Comparison of ENCODE assay signal across 18 cellular contexts in genomic region chr10:88008866-88009470, GRCh38.
DNase-seq lines count a peak whose midpoint lies in the region; ATAC-seq, FAIRE-seq and TF ChIP-seq lines count a peak whose summit lies in the region.
"Had no signal": no experiment of that assay in that cellular context is flagged by ENCODE, and none has a peak within 500 bp of the region (broad histone marks: within the 10 kb centered on the region; RNA-seq: fewer than 3 reads in every experiment).

No MANE protein-coding gene starts in this region.

- POLR2A ChIA-PET in naive thymus-derived CD4-positive, alpha-beta T cell (lab: Charles Lee) = no interaction called here

- no peaks in the 10 kb centered on the region for H3K79me2 ChIP-seq in astrocyte (ENCODE audit: insufficient read depth, low read length)

- H3K27ac ChIP-seq in astrocyte (ENCODE audit: low read depth, low read length) = no peak overlapping the region
- H3K27ac ChIP-seq in effector memory CD4-positive, alpha-beta T cell (ENCODE audit: insufficient read depth, low read length, poor library complexity, severe bottlenecking) = no peak overlapping the region
- H3K27ac ChIP-seq in naive thymus-derived CD4-positive, alpha-beta T cell (ENCODE audit: low read depth, low read length) = no peak overlapping the region
- H3K27ac ChIP-seq: C4-2B, SJCRH30 had no signal

- H3K9me3 Mint-ChIP-seq in astrocyte (ENCODE audit: unreplicated experiment) = no peaks in the 10 kb centered on the region
- H3K9me3 Mint-ChIP-seq in naive thymus-derived CD4-positive, alpha-beta T cell = peaks cover 0 to 10% (median 3%) of the 10 kb centered on the region in 11 donors

- H3K36me3 ChIP-seq in astrocyte (ENCODE audit: insufficient read depth, low read length) = no peaks in the 10 kb centered on the region
- no peaks in the 10 kb centered on the region for H3K36me3 ChIP-seq in effector memory CD4-positive, alpha-beta T cell (ENCODE audit: control insufficient read depth, insufficient read depth, low read length)
- H3K36me3 ChIP-seq in naive thymus-derived CD4-positive, alpha-beta T cell (ENCODE audit: control insufficient read depth in 2 of 3, insufficient read depth in 3 of 3, low read length in 3 of 3) = no peaks in the 10 kb centered on the region
- H3K36me3 ChIP-seq: SJCRH30 had no signal

- no peaks in the 10 kb centered on the region for H3K9me3 ChIP-seq in astrocyte (ENCODE audit: insufficient read depth, low read depth, low read length)
- H3K9me3 ChIP-seq in effector memory CD4-positive, alpha-beta T cell (ENCODE audit: control insufficient read depth, low read length) = no peaks in the 10 kb centered on the region
- H3K9me3 ChIP-seq in naive thymus-derived CD4-positive, alpha-beta T cell (ENCODE audit: control insufficient read depth in 2 of 3, low read length in 3 of 3) = no peaks in the 10 kb centered on the region
- H3K9me3 ChIP-seq: SJCRH30 had no signal

- peak; percentile 32 for DNase-seq in AG08396 (ENCODE audit: low spot score)
- peak; percentile 12 for DNase-seq in HT-29 (ENCODE audit: low spot score)
- peak; percentile 34 for DNase-seq in astrocyte (ENCODE audit: low read depth)
- DNase-seq in fibroblast of villous mesenchyme (ENCODE audit: low read depth) = peak; percentile 25
- no peak for DNase-seq in effector memory CD4-positive, alpha-beta T cell
- DNase-seq in naive thymus-derived CD4-positive, alpha-beta T cell = no peak
- no peak for DNase-seq in GM03348 (ENCODE audit: low spot score)
- no peak for DNase-seq in hypothalamus (lab: John Stamatoyannopoulos, UW)
- DNase-seq: Karpas-422, NCI-H1417, NCI-H1930, NCI-H2171 treated with DMSO at 0.1 percent for 48 hours, NCI-H446 treated with DMSO at 0.1 percent for 48 hours, NCI-H82, PC-3, SJCRH30 had no signal

- ATAC-seq in naive thymus-derived CD4-positive, alpha-beta T cell = no peak
- ATAC-seq: PC-3 had no signal

- H2AFZ ChIP-seq in astrocyte (ENCODE audit: low read depth, low read length) = no peak overlapping the region

- H3K27me3 Mint-ChIP-seq in astrocyte (ENCODE audit: low read depth, unreplicated experiment) = no peaks in the 10 kb centered on the region
- H3K27me3 Mint-ChIP-seq in naive thymus-derived CD4-positive, alpha-beta T cell = no peaks in the 10 kb centered on the region

- no peaks in the 10 kb centered on the region for H4K20me1 ChIP-seq in astrocyte (ENCODE audit: insufficient read depth, low read length)

- H3K4me1 Mint-ChIP-seq in astrocyte (ENCODE audit: low read depth, unreplicated experiment) = peaks cover 7% of the 10 kb centered on the region
- H3K4me1 Mint-ChIP-seq in naive thymus-derived CD4-positive, alpha-beta T cell = no peaks in the 10 kb centered on the region

- TF ChIP-seq CTCF in astrocyte (IDR thresholded peaks at IDR 0.05; ENCODE audit: insufficient read depth, low read depth, low read length) (no peak), fibroblast of villous mesenchyme (IDR thresholded peaks at IDR 0.05; ENCODE audit: insufficient read depth, low read depth, low read length) (no peak)

- no peaks in the 10 kb centered on the region for H3K27me3 ChIP-seq in astrocyte (ENCODE audit: insufficient read depth, low read length)
- H3K27me3 ChIP-seq in effector memory CD4-positive, alpha-beta T cell (replicated peaks; ENCODE audit: control insufficient read depth, insufficient read depth, low read length, poor library complexity, severe bottlenecking) = no peaks in the 10 kb centered on the region
- H3K27me3 ChIP-seq in naive thymus-derived CD4-positive, alpha-beta T cell (ENCODE audit: control insufficient read depth in 2 of 2, insufficient read depth in 2 of 2, low read length in 2 of 2) = no peaks in the 10 kb centered on the region
- H3K27me3 ChIP-seq: SJCRH30 had no signal

- H3K36me3 Mint-ChIP-seq in astrocyte (ENCODE audit: low read depth, unreplicated experiment) = no peaks in the 10 kb centered on the region
- peaks cover 0 to 3% (median 0%) of the 10 kb centered on the region in 5 donors for H3K36me3 Mint-ChIP-seq in naive thymus-derived CD4-positive, alpha-beta T cell

- peaks cover 5% of the 10 kb centered on the region for H3K4me1 ChIP-seq in astrocyte (ENCODE audit: insufficient read depth, low read length)
- no peaks in the 10 kb centered on the region for H3K4me1 ChIP-seq in effector memory CD4-positive, alpha-beta T cell (ENCODE audit: control insufficient read depth, insufficient read depth, low read length, poor library complexity, severe bottlenecking)
- H3K4me1 ChIP-seq in naive thymus-derived CD4-positive, alpha-beta T cell (ENCODE audit: control insufficient read depth in 2 of 2, insufficient read depth in 2 of 2, low read length in 2 of 2) = no peaks in the 10 kb centered on the region
- H3K4me1 ChIP-seq: SJCRH30 had no signal

- CTCF ChIA-PET in naive thymus-derived CD4-positive, alpha-beta T cell (lab: Charles Lee) = no interaction called here

- H3K4me3 ChIP-seq in astrocyte (ENCODE audit: insufficient read depth, low read depth, low read length) (no peak overlapping the region), fibroblast of villous mesenchyme (ENCODE audit: low read depth, low read length) (no peak overlapping the region)
- H3K4me3 ChIP-seq in effector memory CD4-positive, alpha-beta T cell (ENCODE audit: insufficient read depth, low read depth, low read length, poor library complexity, severe bottlenecking) = no peak overlapping the region
- H3K4me3 ChIP-seq in naive thymus-derived CD4-positive, alpha-beta T cell (ENCODE audit: low read length) = no peak overlapping the region
- H3K4me3 ChIP-seq: SJCRH30 had no signal

- FAIRE-seq in astrocyte (lab: Jason Lieb, UNC) = peak; percentile 32
- FAIRE-seq: A204.1 had no signal

- intact Hi-C loops in naive thymus-derived CD4-positive, alpha-beta T cell (cut with micrococcal nuclease) = no loop called here

- H3K4me2 ChIP-seq in astrocyte (ENCODE audit: low read length) = no peak overlapping the region

- no peak overlapping the region for H3K27ac Mint-ChIP-seq in astrocyte (ENCODE audit: unreplicated experiment)
- H3K27ac Mint-ChIP-seq in naive thymus-derived CD4-positive, alpha-beta T cell = no peak overlapping the region

- no peak overlapping the region for H3K9ac ChIP-seq in astrocyte (ENCODE audit: low read length)

- no peak overlapping the region for H3K4me3 Mint-ChIP-seq in astrocyte (ENCODE audit: unreplicated experiment)
- H3K4me3 Mint-ChIP-seq in naive thymus-derived CD4-positive, alpha-beta T cell = no peak overlapping the region

Comparison
In these comparisons a context has a peak if more than half of its experiments do, and no peak if none do; other contexts are left out.
1. DNase-seq: peak in AG08396 (single experiment), HT-29 (single experiment), astrocyte (single experiment) and fibroblast of villous mesenchyme (single experiment); none in effector memory CD4-positive, alpha-beta T cell (0 of 3), naive thymus-derived CD4-positive, alpha-beta T cell (0 of 9), GM03348 (single experiment) and hypothalamus (0 of 51).